2 cellular contexts compared by ENCODE assay signal in the genomic region with DNA sequence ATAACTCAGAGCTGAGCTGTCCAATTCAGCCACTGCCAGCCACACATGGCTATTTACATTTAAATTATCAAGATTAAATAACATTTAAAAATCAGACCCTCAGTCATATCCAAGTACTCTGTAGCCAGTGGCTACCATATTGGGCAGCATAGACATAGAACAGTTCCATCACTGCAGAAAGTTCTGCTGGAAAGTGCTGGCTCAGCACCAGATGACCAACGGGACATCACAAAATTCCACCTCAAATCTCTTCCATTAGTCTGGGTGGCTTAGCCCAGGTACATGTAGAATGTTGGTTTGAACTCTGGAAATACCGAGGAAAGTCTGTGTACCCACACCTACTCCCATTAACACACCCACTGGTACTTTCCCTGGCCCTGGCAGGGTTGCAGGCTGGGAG.
TF ChIP-seq lines count a peak whose summit lies in the region.

No MANE protein-coding gene starts in this region.

TF ChIP-seq in HepG2, 621 proteins besides CTCF, POLR2A, EP300 and RAD21 (continued from another document):
- TF ChIP-seq MAFF (IDR thresholded peaks at IDR 0.05; ENCODE audit: low read depth, low read length) (peak; percentile 68), ZHX1 (CRISPR knock-in tag; IDR thresholded peaks at IDR 0.05; ENCODE audit: low read depth) (no peak)
- TF ChIP-seq, protein P1, sequence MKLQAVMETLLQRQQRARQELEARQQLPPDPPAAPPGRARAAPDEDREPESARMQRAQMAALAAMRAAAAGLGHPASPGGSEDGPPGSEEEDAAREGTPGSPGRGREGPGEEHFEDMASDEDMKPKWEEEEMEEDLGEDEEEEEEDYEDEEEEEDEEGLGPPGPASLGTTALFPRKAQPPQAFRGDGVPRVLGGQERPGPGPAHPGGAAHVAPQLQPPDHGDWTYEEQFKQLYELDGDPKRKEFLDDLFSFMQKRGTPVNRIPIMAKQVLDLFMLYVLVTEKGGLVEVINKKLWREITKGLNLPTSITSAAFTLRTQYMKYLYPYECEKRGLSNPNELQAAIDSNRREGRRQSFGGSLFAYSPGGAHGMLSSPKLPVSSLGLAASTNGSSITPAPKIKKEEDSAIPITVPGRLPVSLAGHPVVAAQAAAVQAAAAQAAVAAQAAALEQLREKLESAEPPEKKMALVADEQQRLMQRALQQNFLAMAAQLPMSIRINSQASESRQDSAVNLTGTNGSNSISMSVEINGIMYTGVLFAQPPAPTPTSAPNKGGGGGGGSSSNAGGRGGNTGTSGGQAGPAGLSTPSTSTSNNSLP (IDR thresholded peaks at IDR 0.05; ENCODE audit: low read depth, low read length) = no peak

TF ChIP-seq in IMR-90, 13 proteins besides CTCF, POLR2A, EP300 and RAD21:
- TF ChIP-seq, protein P2, sequence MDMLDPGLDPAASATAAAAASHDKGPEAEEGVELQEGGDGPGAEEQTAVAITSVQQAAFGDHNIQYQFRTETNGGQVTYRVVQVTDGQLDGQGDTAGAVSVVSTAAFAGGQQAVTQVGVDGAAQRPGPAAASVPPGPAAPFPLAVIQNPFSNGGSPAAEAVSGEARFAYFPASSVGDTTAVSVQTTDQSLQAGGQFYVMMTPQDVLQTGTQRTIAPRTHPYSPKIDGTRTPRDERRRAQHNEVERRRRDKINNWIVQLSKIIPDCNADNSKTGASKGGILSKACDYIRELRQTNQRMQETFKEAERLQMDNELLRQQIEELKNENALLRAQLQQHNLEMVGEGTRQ (IDR thresholded peaks at IDR 0.05; ENCODE audit: low read depth, low read length) = no peak
- peak; percentile 41 for TF ChIP-seq MAFK (IDR thresholded peaks at IDR 0.05; ENCODE audit: low read depth, low read length)
- TF ChIP-seq MXI1 (IDR thresholded peaks at IDR 0.05; ENCODE audit: borderline replicate concordance, low read depth, low read length) = no peak
- TF ChIP-seq CEBPB (IDR thresholded peaks at IDR 0.05; ENCODE audit: low read depth, low read length) = no peak
- TF ChIP-seq BHLHE40 (IDR thresholded peaks at IDR 0.05; ENCODE audit: low read depth, low read length) = no peak
- no peak for TF ChIP-seq ELK1 (IDR thresholded peaks at IDR 0.05; ENCODE audit: borderline replicate concordance, low read depth, low read length)
